Comparison of ENCODE assay signal across 9 cellular contexts in genomic region chr14:103057028-103057371, GRCh38. TPM values are rescaled to one million over a fixed set of nuclear protein-coding genes. Genes with fewer than 3 reads are reported as not detected.
A peak's percentile ranks its signal among the peaks of the same experiment; 100 is the strongest.
DNase-seq lines count a peak whose midpoint lies in the region; TF ChIP-seq lines count a peak whose summit lies in the region.
"Had no signal": no experiment of that assay in that cellular context is flagged by ENCODE, and none has a peak within 500 bp of the region (broad histone marks: within the 10 kb centered on the region; RNA-seq: fewer than 3 reads in every experiment).

No MANE protein-coding gene starts in this region.

- TF ChIP-seq CTCF in Peyer's patch (IDR thresholded peaks at IDR 0.05) (no peak), fibroblast of pulmonary artery (IDR thresholded peaks at IDR 0.05; ENCODE audit: low read length, missing control alignments) (no peak), parathyroid adenoma (IDR thresholded peaks at IDR 0.05) (no peak)

- peak in 1 of 2 donors; percentile 74 for TF ChIP-seq POLR2A in Peyer's patch (IDR thresholded peaks at IDR 0.05)

- H3K9ac ChIP-seq in parathyroid adenoma = no peak overlapping the region

- H3K9me3 ChIP-seq in Peyer's patch = no peaks in the 10 kb centered on the region
- no peaks in the 10 kb centered on the region for H3K9me3 ChIP-seq in parathyroid adenoma (ENCODE audit: control insufficient read depth, low read length)

- H3K27me3 ChIP-seq in Peyer's patch (no peaks in the 10 kb centered on the region), parathyroid adenoma (ENCODE audit: control insufficient read depth, insufficient read depth, low read length) (no peaks in the 10 kb centered on the region)

- peak overlapping the region; percentile 75 for H3K4me2 ChIP-seq in parathyroid adenoma (ENCODE audit: low read length)

- H3K4me1 ChIP-seq in Peyer's patch (peaks cover 0 to 29% (median 3%) of the 10 kb centered on the region in 4 donors), parathyroid adenoma (peaks cover 10% of the 10 kb centered on the region)

- peak; percentile 69 for DNase-seq in DMS53 (lab: John Stamatoyannopoulos, UW)
- no peak for DNase-seq in DMS53 treated with DMSO at 0.1 percent for 48 hours (lab: John Stamatoyannopoulos, UW; ENCODE audit: unreplicated experiment)
- peak in 1 of 3 donors; percentile 57 for DNase-seq in Peyer's patch
- peak; percentile 22 for DNase-seq in fibroblast of pulmonary artery (ENCODE audit: low read depth)
- no peak for DNase-seq in COLO668 (lab: John Stamatoyannopoulos, UW; ENCODE audit: unreplicated experiment)
- DNase-seq in DMS79 (lab: John Stamatoyannopoulos, UW) = no peak
- DNase-seq in SK-N-DZ (ENCODE audit: low spot score) = no peak

- H3K27ac ChIP-seq in Peyer's patch (peak overlapping the region; percentile 75 to 99 (median 92)), parathyroid adenoma (peak overlapping the region; percentile 65)

- H3K79me2 ChIP-seq in parathyroid adenoma = peaks cover 7% of the 10 kb centered on the region

- peak overlapping the region; percentile 57 for H2AFZ ChIP-seq in parathyroid adenoma

- peak overlapping the region; percentile 78 to 99 (median 91) for H3K4me3 ChIP-seq in Peyer's patch
- H3K4me3 ChIP-seq in fibroblast of pulmonary artery (replicated peaks; ENCODE audit: low read depth, low read length) = peak overlapping the region; percentile 80
- H3K4me3 ChIP-seq in parathyroid adenoma (ENCODE audit: low read depth, low read length) = peak overlapping the region; percentile 56

- no peaks in the 10 kb centered on the region for H3K36me3 ChIP-seq in Peyer's patch
- H3K36me3 ChIP-seq in parathyroid adenoma (ENCODE audit: control insufficient read depth, insufficient read depth, low read length) = no peaks in the 10 kb centered on the region

RNA-seq across cellular contexts. Expression of gene CDC42BPB, which starts 0.3 kb away (rescaled TPM):
- 100 to 1,000 TPM; 145 to 255 (median 197) TPM for total RNA-seq in Peyer's patch
- polyA plus RNA-seq in SK-N-DZ (2014; cell fraction: cytosol; rRNA removed) = 21.7 and 24.8 TPM in 2 replicates
- polyA plus RNA-seq in SK-N-DZ (2014; cell fraction: nucleus; rRNA removed) = 31.2 and 51.5 TPM in 2 replicates

RNA-seq across cellular contexts. Expression of gene LBHD2, which starts 27.0 kb away (rescaled TPM):
- total RNA-seq in Peyer's patch = not detected
- polyA plus RNA-seq in SK-N-DZ (2014; cell fraction: cytosol; rRNA removed) = not detected in 2 replicates
- not detected in 2 replicates for polyA plus RNA-seq in SK-N-DZ (2014; cell fraction: nucleus; rRNA removed)
- total RNA-seq: activated CD8-positive, alpha-beta memory T cell treated with anti-CD3 and anti-CD28 coated beads for 36 hours had no signal

RNA-seq across cellular contexts. Expression of gene EXOC3L4, which starts 37.5 kb away (rescaled TPM):
- total RNA-seq in Peyer's patch = 10 to 100 TPM; 20.6 to 69.5 (median 34.1) TPM
- not detected in 2 replicates for polyA plus RNA-seq in SK-N-DZ (2014; cell fraction: cytosol; rRNA removed)
- not detected in 2 replicates for polyA plus RNA-seq in SK-N-DZ (2014; cell fraction: nucleus; rRNA removed)
- total RNA-seq: activated CD8-positive, alpha-beta memory T cell treated with anti-CD3 and anti-CD28 coated beads for 36 hours had no signal

Comparison
In these comparisons a context has a peak if more than half of its experiments do, and no peak if none do; other contexts are left out.
1. DNase-seq: peak in DMS53 (single experiment) and fibroblast of pulmonary artery (single experiment); none in DMS53 treated with DMSO at 0.1 percent for 48 hours (single experiment), COLO668 (single experiment), DMS79 (single experiment) and SK-N-DZ (single experiment).
2. Peak in every context shown above with its lines, with median percentiles within 50 percentile points of each other: H3K4me3 ChIP-seq.